Comparison of ENCODE assay signal across 9 cellular contexts in the genomic region with DNA sequence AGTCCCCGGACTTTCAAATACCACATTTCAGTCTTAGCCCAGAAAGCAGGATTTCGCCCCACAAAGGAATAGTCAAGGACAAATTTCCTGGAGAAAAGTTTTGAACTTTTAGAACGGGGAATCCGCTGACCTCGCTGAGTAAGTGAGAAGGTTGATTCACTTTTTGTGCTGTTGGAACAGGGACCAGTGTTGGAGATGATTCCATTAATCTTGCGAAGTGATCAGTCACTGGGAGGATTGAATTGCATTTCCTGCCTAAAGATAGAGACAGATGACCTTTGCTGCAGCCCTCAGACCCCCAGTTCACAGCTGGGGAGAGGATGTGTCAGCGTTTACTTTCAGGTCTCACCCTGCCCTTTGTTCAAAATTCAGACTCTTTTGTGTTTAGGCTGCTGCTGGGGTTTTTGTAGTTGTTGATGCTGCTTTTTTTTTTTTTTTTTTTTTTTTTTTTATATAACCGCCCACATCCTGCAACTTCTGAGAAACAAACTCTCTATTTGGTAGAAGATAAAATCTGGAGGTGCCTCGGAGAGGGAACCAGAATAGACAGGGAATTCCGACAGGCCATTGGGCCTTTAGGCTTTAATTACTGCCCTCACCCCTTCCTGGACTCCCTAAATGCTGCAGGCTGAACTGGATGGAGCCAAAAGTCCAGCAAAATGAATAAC. TPM values are rescaled to one million over a fixed set of nuclear protein-coding genes. Genes with fewer than 3 reads are reported as not detected.
DNase-seq lines count a peak whose midpoint lies in the region; ATAC-seq and TF ChIP-seq lines count a peak whose summit lies in the region.
"Had no signal": no experiment of that assay in that cellular context is flagged by ENCODE, and none has a peak within 500 bp of the region (broad histone marks: within the 10 kb centered on the region; RNA-seq: fewer than 3 reads in every experiment).

No MANE protein-coding gene starts in this region.

- H3K27ac ChIP-seq in colonic mucosa = peak overlapping the region; percentile 79
- peak overlapping the region; percentile 72 for H3K27ac ChIP-seq in muscle layer of duodenum (ENCODE audit: low read length)
- peak overlapping the region; percentile 63 to 69 for H3K27ac ChIP-seq in thoracic aorta
- H3K27ac ChIP-seq: VCaP had no signal

- H3K4me1 ChIP-seq in colonic mucosa (no peaks in the 10 kb centered on the region), muscle layer of duodenum (ENCODE audit: control insufficient read depth in 1 of 2, insufficient read depth in 2 of 2, low read length in 2 of 2) (peaks cover 0 to 5% of the 10 kb centered on the region in 2 donors), thoracic aorta (ENCODE audit: control insufficient read depth in 1 of 2, low read depth in 2 of 2) (peaks cover 4 to 18% of the 10 kb centered on the region in 2 donors)

- intact Hi-C loops in colonic mucosa (cut with DNase I) = no loop called here

- peak; percentile 64 for ATAC-seq in GM18502 (IDR thresholded peaks at IDR 0.05; ENCODE audit: poor library complexity, unreplicated experiment)
- peak; percentile 60 for ATAC-seq in HG03135 (IDR thresholded peaks at IDR 0.05; ENCODE audit: unreplicated experiment)
- no peak for ATAC-seq in thoracic aorta (ENCODE audit: insufficient number of reproducible peaks, low FRiP score, low read depth)

- H3K4me3 ChIP-seq in colonic mucosa (no peak overlapping the region), muscle layer of duodenum (ENCODE audit: low read depth in 1 of 2, low read length in 2 of 2) (peak overlapping the region; percentile 17 to 50), thoracic aorta (peak overlapping the region; percentile 76)

- H3K9me3 ChIP-seq in colonic mucosa (no peaks in the 10 kb centered on the region), muscle layer of duodenum (ENCODE audit: control insufficient read depth in 1 of 2, low read length in 2 of 2) (no peaks in the 10 kb centered on the region), thoracic aorta (no peaks in the 10 kb centered on the region)

- TF ChIP-seq CTCF in colonic mucosa (IDR thresholded peaks at IDR 0.05) = no peak
- TF ChIP-seq CTCF in thoracic aorta (IDR thresholded peaks at IDR 0.05) = no peak

- H3K36me3 ChIP-seq in colonic mucosa = no peaks in the 10 kb centered on the region
- H3K36me3 ChIP-seq in muscle layer of duodenum (ENCODE audit: control insufficient read depth in 1 of 2, insufficient read depth in 2 of 2, low read length in 2 of 2) = no peaks in the 10 kb centered on the region
- no peaks in the 10 kb centered on the region for H3K36me3 ChIP-seq in thoracic aorta

- H3K9ac ChIP-seq in colonic mucosa (ENCODE audit: low read depth in 2 of 2, low read length in 2 of 2) = peak overlapping the region in 1 of 2 donors; percentile 51

- H3K27me3 ChIP-seq in colonic mucosa (no peaks in the 10 kb centered on the region), muscle layer of duodenum (ENCODE audit: low read depth, low read length) (no peaks in the 10 kb centered on the region), thoracic aorta (replicated peaks; ENCODE audit: insufficient read depth) (no peaks in the 10 kb centered on the region)

- DNase-seq in activated CD4-positive, CD25-positive, alpha-beta regulatory T cell treated with anti-CD3 and anti-CD28 coated beads, Interleukin-2, amount 50 U/mL, for 72 hours = peak; percentile 56
- no peak for DNase-seq in colonic mucosa
- no peak for DNase-seq in thoracic aorta (ENCODE audit: low spot score)
- no peak for DNase-seq in occipital lobe (lab: John Stamatoyannopoulos, UW)
- DNase-seq in cerebellar nuclear complex (lab: John Stamatoyannopoulos, UW) = no peak

RNA-seq across cellular contexts. Expression of a gene that starts 9.8 kb away (rescaled TPM):
- total RNA-seq in colonic mucosa (10 to 100 TPM; 14.7 to 24.5 TPM), thoracic aorta (10 to 100 TPM; 15.0 to 22.5 TPM), occipital lobe (113 TPM)

RNA-seq across cellular contexts. Expression of a gene that starts 35.7 kb away (rescaled TPM):
- total RNA-seq in colonic mucosa (10 to 100 TPM; 14.6 to 23.5 TPM), thoracic aorta (1 to 10 TPM; 4.7 to 6.6 TPM), occipital lobe (1.9 TPM)
